ENCODE assay signal across 8 cellular contexts in genomic region chr6:71289802-71290175, GRCh38. TPM values are rescaled to one million over a fixed set of nuclear protein-coding genes. Genes with fewer than 3 reads are reported as not detected.
DNase-seq lines count a peak whose midpoint lies in the region; ATAC-seq lines count a peak whose summit lies in the region.

No MANE protein-coding gene starts in this region.

- DNase-seq in activated T-cell treated with anti-CD3 and anti-CD28 coated beads, Interleukin-2, amount 50 U/mL, for 24 hours = no peak
- DNase-seq in activated T-cell treated with anti-CD3 and anti-CD28 coated beads, Interleukin-2, amount 50 U/mL, for 1 hour = no peak
- no peak for DNase-seq in activated naive CD8-positive, alpha-beta T cell treated with anti-CD3 and anti-CD28 coated beads, Interleukin-2, amount 50 U/mL, for 24 hours
- DNase-seq in NCI-H2171 treated with DMSO at 0.1 percent for 48 hours (lab: John Stamatoyannopoulos, UW) (no peak), SKM-1 (lab: John Stamatoyannopoulos, UW; ENCODE audit: unreplicated experiment) (no peak), HuH-7 (ENCODE audit: low spot score) (no peak)

- H3K36me3 Mint-ChIP-seq in activated T-cell treated with anti-CD3 and anti-CD28 coated beads, Interleukin-2, amount 50 U/mL, for 24 hours (ENCODE audit: low read depth) = peaks cover 14% of the 10 kb centered on the region
- peaks cover 8% of the 10 kb centered on the region for H3K36me3 Mint-ChIP-seq in activated naive CD8-positive, alpha-beta T cell treated with anti-CD3 and anti-CD28 coated beads, Interleukin-2, amount 50 U/mL, for 24 hours (ENCODE audit: low read depth)

- peak overlapping the region; percentile 53 for H3K27ac ChIP-seq in layer of hippocampus (ENCODE audit: low read depth, low read length)
- no peak overlapping the region for H3K27ac ChIP-seq in thymus (ENCODE audit: low read depth)

- no peaks in the 10 kb centered on the region for H3K27me3 Mint-ChIP-seq in activated T-cell treated with anti-CD3 and anti-CD28 coated beads, Interleukin-2, amount 50 U/mL, for 24 hours
- no peaks in the 10 kb centered on the region for H3K27me3 Mint-ChIP-seq in activated naive CD8-positive, alpha-beta T cell treated with anti-CD3 and anti-CD28 coated beads, Interleukin-2, amount 50 U/mL, for 24 hours

- H3K4me3 ChIP-seq in thymus (ENCODE audit: low read length) = peak overlapping the region; percentile 80

- ATAC-seq in activated naive CD8-positive, alpha-beta T cell treated with anti-CD3 and anti-CD28 coated beads, Interleukin-2, amount 50 U/mL, for 24 hours = no peak

- H3K36me3 ChIP-seq in thymus (ENCODE audit: control insufficient read depth, insufficient read depth) = no peaks in the 10 kb centered on the region

- peak overlapping the region; percentile 16 for H3K27ac Mint-ChIP-seq in activated T-cell treated with anti-CD3 and anti-CD28 coated beads, Interleukin-2, amount 50 U/mL, for 24 hours
- peak overlapping the region; percentile 72 for H3K27ac Mint-ChIP-seq in activated naive CD8-positive, alpha-beta T cell treated with anti-CD3 and anti-CD28 coated beads, Interleukin-2, amount 50 U/mL, for 24 hours

- H3K27me3 ChIP-seq in layer of hippocampus (ENCODE audit: control insufficient read depth, insufficient read depth, low read length) (no peaks in the 10 kb centered on the region), thymus (ENCODE audit: control insufficient read depth, insufficient read depth) (no peaks in the 10 kb centered on the region)

- H3K4me1 Mint-ChIP-seq in activated T-cell treated with anti-CD3 and anti-CD28 coated beads, Interleukin-2, amount 50 U/mL, for 24 hours (ENCODE audit: low read depth) = peaks cover 39% of the 10 kb centered on the region
- H3K4me1 Mint-ChIP-seq in activated naive CD8-positive, alpha-beta T cell treated with anti-CD3 and anti-CD28 coated beads, Interleukin-2, amount 50 U/mL, for 24 hours = peaks cover 40% of the 10 kb centered on the region

- WGBS in thymus = 42% methylated on average over 5 of the region's 5 CpGs

- no peaks in the 10 kb centered on the region for H3K9me3 Mint-ChIP-seq in activated T-cell treated with anti-CD3 and anti-CD28 coated beads, Interleukin-2, amount 50 U/mL, for 24 hours
- no peaks in the 10 kb centered on the region for H3K9me3 Mint-ChIP-seq in activated naive CD8-positive, alpha-beta T cell treated with anti-CD3 and anti-CD28 coated beads, Interleukin-2, amount 50 U/mL, for 24 hours

- peak overlapping the region; percentile 73 for H3K4me3 Mint-ChIP-seq in activated T-cell treated with anti-CD3 and anti-CD28 coated beads, Interleukin-2, amount 50 U/mL, for 24 hours
- H3K4me3 Mint-ChIP-seq in activated naive CD8-positive, alpha-beta T cell treated with anti-CD3 and anti-CD28 coated beads, Interleukin-2, amount 50 U/mL, for 24 hours = peak overlapping the region; percentile 79

- peaks cover 6% of the 10 kb centered on the region for H3K4me1 ChIP-seq in thymus (ENCODE audit: control insufficient read depth, insufficient read depth, low read length)

- H3K9me3 ChIP-seq in thymus (ENCODE audit: control insufficient read depth) = no peaks in the 10 kb centered on the region

RNA-seq across cellular contexts. Expression of gene OGFRL1, which starts 1.2 kb away (rescaled TPM):
- 20.7 TPM for polyA plus RNA-seq in thymus
